In the genomic region with DNA sequence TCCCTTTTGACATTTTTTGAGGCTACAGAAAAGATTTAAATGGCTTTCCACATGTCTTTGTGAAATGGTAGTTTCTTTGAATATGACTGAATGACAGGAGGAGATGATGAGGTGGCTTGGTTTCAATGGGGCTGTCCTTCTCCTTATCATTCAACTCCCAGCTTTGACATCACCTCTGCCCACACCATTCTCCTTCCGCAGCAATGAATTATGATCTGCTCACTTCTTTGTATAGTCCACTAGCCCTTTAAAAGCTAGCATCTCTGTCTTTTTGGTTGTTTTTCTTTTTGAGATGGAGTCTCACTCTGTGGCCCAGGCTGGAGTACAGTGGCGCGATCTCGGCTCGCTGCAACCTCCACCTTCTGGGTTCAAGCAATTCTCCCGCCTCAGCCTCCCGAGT, we compare ENCODE assay signal across 3 cellular contexts.
TF ChIP-seq lines count a peak whose summit lies in the region.

No MANE protein-coding gene starts in this region.

TF ChIP-seq in GM23338, 12 proteins besides CTCF, POLR2A, EP300 and RAD21:
- no peak for TF ChIP-seq EZH2 (IDR thresholded peaks at IDR 0.05; ENCODE audit: low read depth, unreplicated experiment)

TF ChIP-seq in H1, 55 proteins besides CTCF, POLR2A, EP300 and RAD21:
- TF ChIP-seq KDM1A (IDR thresholded peaks at IDR 0.05; ENCODE audit: borderline replicate concordance, low read length), result no peak
- no peak for TF ChIP-seq SAP30 (IDR thresholded peaks at IDR 0.05; ENCODE audit: insufficient read depth, insufficient replicate concordance, low read length)
- no peak for TF ChIP-seq CREB1 (IDR thresholded peaks at IDR 0.05)
- no peak for TF ChIP-seq SRF (IDR thresholded peaks at IDR 0.05; ENCODE audit: low read depth, low read length)
- TF ChIP-seq, protein P1, sequence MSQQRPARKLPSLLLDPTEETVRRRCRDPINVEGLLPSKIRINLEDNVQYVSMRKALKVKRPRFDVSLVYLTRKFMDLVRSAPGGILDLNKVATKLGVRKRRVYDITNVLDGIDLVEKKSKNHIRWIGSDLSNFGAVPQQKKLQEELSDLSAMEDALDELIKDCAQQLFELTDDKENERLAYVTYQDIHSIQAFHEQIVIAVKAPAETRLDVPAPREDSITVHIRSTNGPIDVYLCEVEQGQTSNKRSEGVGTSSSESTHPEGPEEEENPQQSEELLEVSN (IDR thresholded peaks at IDR 0.05), result no peak
- no peak for TF ChIP-seq SIX5 (IDR thresholded peaks at IDR 0.05; ENCODE audit: low read depth, low read length)
- no peak for TF ChIP-seq YY1 (IDR thresholded peaks at IDR 0.05; ENCODE audit: low read depth, low read length)
- no peak for TF ChIP-seq GTF2F1 (IDR thresholded peaks at IDR 0.05; ENCODE audit: borderline replicate concordance, low read depth, low read length)
- TF ChIP-seq SP2 (IDR thresholded peaks at IDR 0.05; ENCODE audit: low read length), result no peak
- no peak for TF ChIP-seq EGR1 (IDR thresholded peaks at IDR 0.05; ENCODE audit: borderline replicate concordance, low read depth, low read length)
- TF ChIP-seq PHF8 (conservative IDR thresholded peaks at IDR 0.05; ENCODE audit: low read depth, low read length), result no peak
- no peak for TF ChIP-seq MAFK (IDR thresholded peaks at IDR 0.05; ENCODE audit: low read depth, low read length)
- TF ChIP-seq, protein P2, sequence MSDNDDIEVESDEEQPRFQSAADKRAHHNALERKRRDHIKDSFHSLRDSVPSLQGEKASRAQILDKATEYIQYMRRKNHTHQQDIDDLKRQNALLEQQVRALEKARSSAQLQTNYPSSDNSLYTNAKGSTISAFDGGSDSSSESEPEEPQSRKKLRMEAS (IDR thresholded peaks at IDR 0.05), result no peak
- TF ChIP-seq RXRA (IDR thresholded peaks at IDR 0.05; ENCODE audit: insufficient read depth, low read depth, low read length), result no peak
- TF ChIP-seq EZH2 (IDR thresholded peaks at IDR 0.05; ENCODE audit: low read depth, low read length, severe bottlenecking), result no peak
- TF ChIP-seq SUZ12 (IDR thresholded peaks at IDR 0.05; ENCODE audit: low read length), result no peak
- TF ChIP-seq KDM4A (IDR thresholded peaks at IDR 0.05; ENCODE audit: low read depth, low read length, severe bottlenecking), result no peak
- TF ChIP-seq BRCA1 (IDR thresholded peaks at IDR 0.05; ENCODE audit: low read depth, low read length), result no peak
- no peak for TF ChIP-seq SIRT6 (IDR thresholded peaks at IDR 0.05; ENCODE audit: low read length)
- no peak for TF ChIP-seq KDM5A (IDR thresholded peaks at IDR 0.05; ENCODE audit: low read length)

TF ChIP-seq in WTC11, 78 proteins besides CTCF, POLR2A, EP300 and RAD21:
- TF ChIP-seq ELF4 (CRISPR knock-in tag; IDR thresholded peaks at IDR 0.05; ENCODE audit: low read depth) (no peak), JUN (CRISPR knock-in tag; IDR thresholded peaks at IDR 0.05) (no peak), FOXJ3 (CRISPR knock-in tag; IDR thresholded peaks at IDR 0.05; ENCODE audit: borderline replicate concordance) (no peak), RELA (CRISPR knock-in tag; IDR thresholded peaks at IDR 0.05; ENCODE audit: borderline replicate concordance) (no peak), NR2C2 (CRISPR knock-in tag; IDR thresholded peaks at IDR 0.05) (no peak)
- TF ChIP-seq, protein P3, sequence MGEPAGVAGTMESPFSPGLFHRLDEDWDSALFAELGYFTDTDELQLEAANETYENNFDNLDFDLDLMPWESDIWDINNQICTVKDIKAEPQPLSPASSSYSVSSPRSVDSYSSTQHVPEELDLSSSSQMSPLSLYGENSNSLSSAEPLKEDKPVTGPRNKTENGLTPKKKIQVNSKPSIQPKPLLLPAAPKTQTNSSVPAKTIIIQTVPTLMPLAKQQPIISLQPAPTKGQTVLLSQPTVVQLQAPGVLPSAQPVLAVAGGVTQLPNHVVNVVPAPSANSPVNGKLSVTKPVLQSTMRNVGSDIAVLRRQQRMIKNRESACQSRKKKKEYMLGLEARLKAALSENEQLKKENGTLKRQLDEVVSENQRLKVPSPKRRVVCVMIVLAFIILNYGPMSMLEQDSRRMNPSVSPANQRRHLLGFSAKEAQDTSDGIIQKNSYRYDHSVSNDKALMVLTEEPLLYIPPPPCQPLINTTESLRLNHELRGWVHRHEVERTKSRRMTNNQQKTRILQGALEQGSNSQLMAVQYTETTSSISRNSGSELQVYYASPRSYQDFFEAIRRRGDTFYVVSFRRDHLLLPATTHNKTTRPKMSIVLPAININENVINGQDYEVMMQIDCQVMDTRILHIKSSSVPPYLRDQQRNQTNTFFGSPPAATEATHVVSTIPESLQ (CRISPR knock-in tag; IDR thresholded peaks at IDR 0.05), result no peak
- TF ChIP-seq, protein P4, sequence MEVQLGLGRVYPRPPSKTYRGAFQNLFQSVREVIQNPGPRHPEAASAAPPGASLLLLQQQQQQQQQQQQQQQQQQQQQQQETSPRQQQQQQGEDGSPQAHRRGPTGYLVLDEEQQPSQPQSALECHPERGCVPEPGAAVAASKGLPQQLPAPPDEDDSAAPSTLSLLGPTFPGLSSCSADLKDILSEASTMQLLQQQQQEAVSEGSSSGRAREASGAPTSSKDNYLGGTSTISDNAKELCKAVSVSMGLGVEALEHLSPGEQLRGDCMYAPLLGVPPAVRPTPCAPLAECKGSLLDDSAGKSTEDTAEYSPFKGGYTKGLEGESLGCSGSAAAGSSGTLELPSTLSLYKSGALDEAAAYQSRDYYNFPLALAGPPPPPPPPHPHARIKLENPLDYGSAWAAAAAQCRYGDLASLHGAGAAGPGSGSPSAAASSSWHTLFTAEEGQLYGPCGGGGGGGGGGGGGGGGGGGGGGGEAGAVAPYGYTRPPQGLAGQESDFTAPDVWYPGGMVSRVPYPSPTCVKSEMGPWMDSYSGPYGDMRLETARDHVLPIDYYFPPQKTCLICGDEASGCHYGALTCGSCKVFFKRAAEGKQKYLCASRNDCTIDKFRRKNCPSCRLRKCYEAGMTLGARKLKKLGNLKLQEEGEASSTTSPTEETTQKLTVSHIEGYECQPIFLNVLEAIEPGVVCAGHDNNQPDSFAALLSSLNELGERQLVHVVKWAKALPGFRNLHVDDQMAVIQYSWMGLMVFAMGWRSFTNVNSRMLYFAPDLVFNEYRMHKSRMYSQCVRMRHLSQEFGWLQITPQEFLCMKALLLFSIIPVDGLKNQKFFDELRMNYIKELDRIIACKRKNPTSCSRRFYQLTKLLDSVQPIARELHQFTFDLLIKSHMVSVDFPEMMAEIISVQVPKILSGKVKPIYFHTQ (CRISPR knock-in tag; IDR thresholded peaks at IDR 0.05), result no peak
TF ChIP-seq in WTC11: peak in this region for 0.
